13 cellular contexts compared by ENCODE assay signal in the genomic region with DNA sequence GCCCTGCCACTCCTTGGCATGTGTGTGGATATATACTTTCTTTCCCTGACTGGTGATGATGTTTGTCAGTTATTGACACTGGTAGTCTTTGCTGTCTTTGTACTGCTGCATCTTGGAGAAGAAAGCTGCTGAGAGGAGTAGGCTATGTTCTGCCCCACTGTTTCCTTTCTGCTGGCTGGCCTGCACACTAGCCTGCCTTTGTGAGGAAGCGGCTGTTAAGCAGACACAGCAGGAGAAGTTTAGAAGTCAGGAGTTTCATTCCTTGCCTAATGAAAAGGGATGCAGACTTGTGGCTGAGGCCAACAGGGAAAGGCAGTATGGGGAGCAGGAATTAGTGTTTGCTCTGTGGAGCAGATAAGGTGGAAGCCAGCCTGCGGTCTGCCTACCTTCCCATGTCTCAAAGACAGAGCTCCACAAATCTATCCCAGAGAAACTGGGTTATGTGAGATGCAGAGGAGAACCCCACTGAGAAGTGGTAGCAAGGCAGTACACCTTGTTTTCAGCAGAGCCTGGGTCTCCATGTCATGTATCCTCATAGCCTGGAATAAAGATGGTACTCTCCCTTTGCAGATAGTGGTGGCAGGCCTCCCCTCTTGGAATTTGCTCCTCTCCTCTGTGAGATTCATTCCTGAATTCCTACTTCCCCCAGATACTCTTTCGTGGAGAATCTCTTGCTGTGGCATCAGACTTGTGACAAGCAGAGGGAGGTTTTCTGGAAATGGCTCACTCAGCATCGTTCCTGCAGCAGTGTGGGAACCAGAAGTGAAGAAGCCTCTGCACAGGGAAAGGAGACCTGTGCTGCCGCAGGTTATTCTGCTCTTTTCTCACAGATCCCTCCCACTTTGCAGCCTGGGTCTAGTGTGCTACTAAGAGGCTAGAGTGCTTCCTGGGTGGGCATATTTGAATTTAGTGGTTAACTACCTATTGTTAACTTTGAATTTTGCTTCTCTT.
DNase-seq lines count a peak whose midpoint lies in the region; ATAC-seq and TF ChIP-seq lines count a peak whose summit lies in the region.
"Had no signal": no experiment of that assay in that cellular context is flagged by ENCODE, and none has a peak within 500 bp of the region (broad histone marks: within the 10 kb centered on the region; RNA-seq: fewer than 3 reads in every experiment).

No MANE protein-coding gene starts in this region.

- H3K9ac ChIP-seq in KMS-11 = no peak overlapping the region
- no peak overlapping the region for H3K9ac ChIP-seq in endodermal cell (ENCODE audit: extremely low read depth, low read length, poor library complexity, severe bottlenecking)

- H3K79me2 ChIP-seq in KMS-11 (ENCODE audit: insufficient read depth, low read depth) = peaks cover 15% of the 10 kb centered on the region; the same call in 1 of the 2 replicates

- WGBS in endodermal cell (ENCODE audit: insufficient coverage in 1 of 2, insufficient read length in 1 of 2), 2 experiments = 14 to 58% methylated on average over 2 to 5 of the region's 5 CpGs

- no peaks in the 10 kb centered on the region for H3K27me3 Mint-ChIP-seq in activated CD8-positive, alpha-beta T cell treated with anti-CD3 and anti-CD28 coated beads, Interleukin-2, amount 10 ng/mL, durations not matched to agents 7 days and 5 days (ENCODE audit: low read depth)
- H3K27me3 Mint-ChIP-seq in activated CD8-positive, alpha-beta T cell treated with anti-CD3 and anti-CD28 coated beads for 36 hours = no peaks in the 10 kb centered on the region
- H3K27me3 Mint-ChIP-seq in endodermal cell (ENCODE audit: insufficient read depth) = no peaks in the 10 kb centered on the region
- H3K27me3 Mint-ChIP-seq in stimulated activated memory B cell treated with anti-CD40 and anti-IgM and Interleukin-4, amounts not matched to agents 10 μg/mL and 1 μg/mL and 100 μg/mL, for 72 hours = no peaks in the 10 kb centered on the region

- H3K4me3 Mint-ChIP-seq in activated CD8-positive, alpha-beta T cell treated with anti-CD3 and anti-CD28 coated beads, Interleukin-2, amount 10 ng/mL, durations not matched to agents 7 days and 5 days = no peak overlapping the region
- no peak overlapping the region for H3K4me3 Mint-ChIP-seq in activated CD8-positive, alpha-beta T cell treated with anti-CD3 and anti-CD28 coated beads for 36 hours
- H3K4me3 Mint-ChIP-seq in endodermal cell = no peak overlapping the region
- H3K4me3 Mint-ChIP-seq in stimulated activated memory B cell treated with anti-CD40 and anti-IgM and Interleukin-4, amounts not matched to agents 10 μg/mL and 1 μg/mL and 100 μg/mL, for 72 hours = no peak overlapping the region

- no peak overlapping the region for H2AFZ ChIP-seq in KMS-11 (ENCODE audit: low read depth)

- in situ Hi-C loops in GM13976 (cut with MboI; ENCODE audit: low sequenced_read_pairs, unreplicated experiment) = no loop called here

- DNase-seq in activated CD8-positive, alpha-beta T cell treated with anti-CD3 and anti-CD28 coated beads, Interleukin-2, amount 10 ng/mL, durations not matched to agents 7 days and 5 days = no peak
- no peak for DNase-seq in activated CD8-positive, alpha-beta T cell treated with anti-CD3 and anti-CD28 coated beads for 36 hours
- peak; percentile 70 for DNase-seq in endodermal cell
- DNase-seq in GM13976 (ENCODE audit: low spot score) = no peak
- no peak for DNase-seq in activated CD4-positive, alpha-beta T cell treated with anti-CD3 and anti-CD28 coated beads, Interleukin-2, amount 50 U/mL, for 1 hour
- no peak for DNase-seq in posterior vena cava (ENCODE audit: low spot score)
- DNase-seq: 8988T; activated T-cell treated with anti-CD3 and anti-CD28 coated beads, Interleukin-2, amount 50 U/mL, for 48 hours; EL; NCI-H2171; stimulated activated CD8-positive, alpha-beta memory T cell treated with anti-CD3 and anti-CD28 coated beads, Interleukin-4, amount 100 ng/mL, for 48 hours had no signal

- peaks cover 40% of the 10 kb centered on the region for H3K4me1 Mint-ChIP-seq in activated CD8-positive, alpha-beta T cell treated with anti-CD3 and anti-CD28 coated beads, Interleukin-2, amount 10 ng/mL, durations not matched to agents 7 days and 5 days (ENCODE audit: low read depth)
- peaks cover 61% of the 10 kb centered on the region for H3K4me1 Mint-ChIP-seq in activated CD8-positive, alpha-beta T cell treated with anti-CD3 and anti-CD28 coated beads for 36 hours (ENCODE audit: low read depth)
- H3K4me1 Mint-ChIP-seq in endodermal cell = peaks cover 53% of the 10 kb centered on the region
- peaks cover 61% of the 10 kb centered on the region for H3K4me1 Mint-ChIP-seq in stimulated activated memory B cell treated with anti-CD40 and anti-IgM and Interleukin-4, amounts not matched to agents 10 μg/mL and 1 μg/mL and 100 μg/mL, for 72 hours

- no peak for TF ChIP-seq CTCF in activated CD8-positive, alpha-beta T cell treated with anti-CD3 and anti-CD28 coated beads for 36 hours (IDR thresholded peaks at IDR 0.05)
- TF ChIP-seq CTCF in KMS-11 (conservative IDR thresholded peaks at IDR 0.05; ENCODE audit: low read depth, low read length) (no peak), endodermal cell (conservative IDR thresholded peaks at IDR 0.05) (no peak), GM13976 (IDR thresholded peaks at IDR 0.05; ENCODE audit: borderline replicate concordance, control extremely low read depth, extremely low read depth, insufficient read depth, missing control alignments) (no peak)

- intact Hi-C loops in activated CD8-positive, alpha-beta T cell treated with anti-CD3 and anti-CD28 coated beads for 36 hours (cut with micrococcal nuclease) = no loop called here
- intact Hi-C loops in posterior vena cava (cut with DNase I) = no loop called here

- no peak overlapping the region for H3K4me3 ChIP-seq in KMS-11 (IDR thresholded peaks at IDR 0.05; ENCODE audit: insufficient read depth, low read depth, low read length)
- H3K4me3 ChIP-seq in endodermal cell (ENCODE audit: low read length) = no peak overlapping the region

- POLR2A ChIA-PET in activated CD8-positive, alpha-beta T cell treated with anti-CD3 and anti-CD28 coated beads, Interleukin-2, amount 10 ng/mL, durations not matched to agents 7 days and 5 days (lab: Charles Lee) = no interaction called here
- POLR2A ChIA-PET in activated CD8-positive, alpha-beta T cell treated with anti-CD3 and anti-CD28 coated beads for 36 hours (lab: Charles Lee) = interaction anchor here (0.9 kb wide), 1 partner anchor 21 kb away, joined by 3 read pairs; no protein-coding TSS in a partner anchor

- no peaks in the 10 kb centered on the region for H3K9me3 ChIP-seq in endodermal cell (ENCODE audit: control insufficient read depth, low read length)

- CTCF ChIA-PET in activated CD8-positive, alpha-beta T cell treated with anti-CD3 and anti-CD28 coated beads, Interleukin-2, amount 10 ng/mL, durations not matched to agents 7 days and 5 days (lab: Charles Lee) = no interaction called here
- CTCF ChIA-PET in activated CD8-positive, alpha-beta T cell treated with anti-CD3 and anti-CD28 coated beads for 36 hours (lab: Charles Lee) = interaction anchor here (1.9 kb wide), 1 partner anchor 193 kb away, joined by 5 read pairs; no protein-coding TSS in a partner anchor

- ATAC-seq in activated CD8-positive, alpha-beta T cell treated with anti-CD3 and anti-CD28 coated beads, Interleukin-2, amount 10 ng/mL, durations not matched to agents 7 days and 5 days = no peak
- no peak for ATAC-seq in activated CD8-positive, alpha-beta T cell treated with anti-CD3 and anti-CD28 coated beads for 36 hours
- no peak for ATAC-seq in stimulated activated memory B cell treated with anti-CD40 and anti-IgM and Interleukin-4, amounts not matched to agents 10 μg/mL and 1 μg/mL and 100 μg/mL, for 72 hours

- peaks cover 31% of the 10 kb centered on the region for H3K4me1 ChIP-seq in KMS-11 (ENCODE audit: low read depth, poor library complexity, severe bottlenecking)
- H3K4me1 ChIP-seq in endodermal cell (ENCODE audit: control insufficient read depth, insufficient read depth, low read length) = peaks cover 31% of the 10 kb centered on the region

- H3K36me3 ChIP-seq in KMS-11 (ENCODE audit: insufficient read depth) = no peaks in the 10 kb centered on the region
- H3K36me3 ChIP-seq in endodermal cell (ENCODE audit: control insufficient read depth, insufficient read depth, low read length) = peaks cover 35% of the 10 kb centered on the region

- no peaks in the 10 kb centered on the region for H3K9me3 Mint-ChIP-seq in activated CD8-positive, alpha-beta T cell treated with anti-CD3 and anti-CD28 coated beads, Interleukin-2, amount 10 ng/mL, durations not matched to agents 7 days and 5 days (ENCODE audit: insufficient read depth)
- no peaks in the 10 kb centered on the region for H3K9me3 Mint-ChIP-seq in activated CD8-positive, alpha-beta T cell treated with anti-CD3 and anti-CD28 coated beads for 36 hours
- no peaks in the 10 kb centered on the region for H3K9me3 Mint-ChIP-seq in endodermal cell
- H3K9me3 Mint-ChIP-seq in stimulated activated memory B cell treated with anti-CD40 and anti-IgM and Interleukin-4, amounts not matched to agents 10 μg/mL and 1 μg/mL and 100 μg/mL, for 72 hours = no peaks in the 10 kb centered on the region

- peak overlapping the region; percentile 8 for H3K27ac Mint-ChIP-seq in activated CD8-positive, alpha-beta T cell treated with anti-CD3 and anti-CD28 coated beads, Interleukin-2, amount 10 ng/mL, durations not matched to agents 7 days and 5 days
- H3K27ac Mint-ChIP-seq in activated CD8-positive, alpha-beta T cell treated with anti-CD3 and anti-CD28 coated beads for 36 hours = no peak overlapping the region
- H3K27ac Mint-ChIP-seq in endodermal cell = peak overlapping the region; percentile 60
- H3K27ac Mint-ChIP-seq in stimulated activated memory B cell treated with anti-CD40 and anti-IgM and Interleukin-4, amounts not matched to agents 10 μg/mL and 1 μg/mL and 100 μg/mL, for 72 hours = peak overlapping the region; percentile 20

- peaks cover 16% of the 10 kb centered on the region for H3K36me3 Mint-ChIP-seq in activated CD8-positive, alpha-beta T cell treated with anti-CD3 and anti-CD28 coated beads, Interleukin-2, amount 10 ng/mL, durations not matched to agents 7 days and 5 days (ENCODE audit: low read depth)
- peaks cover 38% of the 10 kb centered on the region for H3K36me3 Mint-ChIP-seq in activated CD8-positive, alpha-beta T cell treated with anti-CD3 and anti-CD28 coated beads for 36 hours (ENCODE audit: low read depth)
- H3K36me3 Mint-ChIP-seq in endodermal cell (ENCODE audit: low read depth) = peaks cover 2% of the 10 kb centered on the region
- H3K36me3 Mint-ChIP-seq in stimulated activated memory B cell treated with anti-CD40 and anti-IgM and Interleukin-4, amounts not matched to agents 10 μg/mL and 1 μg/mL and 100 μg/mL, for 72 hours = peaks cover 22% of the 10 kb centered on the region

- peaks cover 19% of the 10 kb centered on the region; the same call in 1 of the 2 replicates for H4K20me1 ChIP-seq in KMS-11 (ENCODE audit: insufficient read depth)

- H3K27me3 ChIP-seq in KMS-11 (ENCODE audit: insufficient read depth, low read depth) (no peaks in the 10 kb centered on the region), endodermal cell (ENCODE audit: control insufficient read depth, insufficient read depth, low read length, poor library complexity, severe bottlenecking) (no peaks in the 10 kb centered on the region)

- peak overlapping the region; percentile 44; the same call in 1 of the 2 replicates for H3K4me2 ChIP-seq in KMS-11

- H3K27ac ChIP-seq in KMS-11 = peak overlapping the region; percentile 5; the same call in 1 of the 2 replicates
- H3K27ac ChIP-seq in endodermal cell (ENCODE audit: low read depth, low read length) = peak overlapping the region; percentile 36
